Comparison of ENCODE assay signal across 1 cellular context in genomic region chr3:140726061-140726460, GRCh38.
TF ChIP-seq lines count a peak whose summit lies in the region.

No MANE protein-coding gene starts in this region.

TF ChIP-seq in GM23338, 12 proteins besides CTCF, POLR2A, EP300 and RAD21 (continued from another document):
- TF ChIP-seq ZNF462 (CRISPR knock-in tag; IDR thresholded peaks at IDR 0.05) (no peak), POLR2AphosphoS5 (IDR thresholded peaks at IDR 0.05; ENCODE audit: low read depth) (no peak), JUNB (IDR thresholded peaks at IDR 0.05; ENCODE audit: unreplicated experiment) (no peak), STAT1 (IDR thresholded peaks at IDR 0.05; ENCODE audit: unreplicated experiment) (no peak), EZH2phosphoT487 (IDR thresholded peaks at IDR 0.05; ENCODE audit: unreplicated experiment) (no peak), EZH2 (IDR thresholded peaks at IDR 0.05; ENCODE audit: low read depth, unreplicated experiment) (no peak), ZNF331 (CRISPR knock-in tag; IDR thresholded peaks at IDR 0.05; ENCODE audit: low read depth) (no peak), ZNF114 (CRISPR knock-in tag; IDR thresholded peaks at IDR 0.05) (no peak)
TF ChIP-seq in GM23338: peak in this region for 0.
